ENCODE assay signal across 6 cellular contexts in genomic region chr16:2515180-2515803, GRCh38. TPM values are rescaled to one million over a fixed set of nuclear protein-coding genes. Genes with fewer than 3 reads are reported as not detected.
DNase-seq lines count a peak whose midpoint lies in the region; ATAC-seq, FAIRE-seq and TF ChIP-seq lines count a peak whose summit lies in the region.

No MANE protein-coding gene starts in this region.

- no peaks in the 10 kb centered on the region for H3K36me3 ChIP-seq in urinary bladder (ENCODE audit: insufficient read depth)

- no peak for TF ChIP-seq CTCF in D721Med (IDR thresholded peaks at IDR 0.05; ENCODE audit: insufficient read depth, missing control alignments)

- ATAC-seq in Right ventricle myocardium superior (ENCODE audit: poor library complexity) = no peak

- no peaks in the 10 kb centered on the region for H3K4me1 ChIP-seq in urinary bladder (ENCODE audit: insufficient read depth)

- WGBS in urinary bladder = 32% methylated on average over 13 of the region's 13 CpGs

- H3K27ac ChIP-seq in urinary bladder (ENCODE audit: low read depth) = peak overlapping the region; percentile 95

- H3K4me3 ChIP-seq in urinary bladder (ENCODE audit: low read depth, low read length) = peak overlapping the region; percentile 96

- intact Hi-C loops in Right ventricle myocardium superior (cut with DNase I) = no loop called here
- intact Hi-C loops in cardiac septum (cut with DNase I) = loop anchor here (10.0 kb wide), 1 partner anchor 250 kb away; the partner anchor contains the start of gene RNPS1

- peak; percentile 44 for DNase-seq in Right ventricle myocardium superior
- DNase-seq in cardiac septum (ENCODE audit: low spot score) = no peak
- DNase-seq in hepatic stellate cell (ENCODE audit: low spot score) = peak; percentile 48
- no peak for DNase-seq in superior temporal gyrus (ENCODE audit: extremely low spot score)
- DNase-seq in D721Med (ENCODE audit: insufficient read length, low spot score) = no peak

- no peak for FAIRE-seq in D721Med (lab: Jason Lieb, UNC)

RNA-seq across cellular contexts. Expression of gene ATP6V0C, which starts 1.5 kb away (rescaled TPM):
- total RNA-seq in Right ventricle myocardium superior (129 TPM), cardiac septum (137 TPM), urinary bladder (15.0 TPM)
- polyA plus RNA-seq in urinary bladder = 193 TPM

RNA-seq across cellular contexts. Expression of gene AMDHD2, which starts 4.9 kb away (rescaled TPM):
- total RNA-seq in Right ventricle myocardium superior = 13.4 TPM
- 12.4 TPM for total RNA-seq in cardiac septum
- total RNA-seq in urinary bladder = 16.4 TPM
- 40.2 TPM for polyA plus RNA-seq in urinary bladder

RNA-seq across cellular contexts. Expression of gene CEMP1, which starts 15.9 kb away (rescaled TPM):
- total RNA-seq in Right ventricle myocardium superior (not detected), cardiac septum (not detected), urinary bladder (not detected)
- 0.85 TPM for polyA plus RNA-seq in urinary bladder

RNA-seq across cellular contexts. Expression of gene PDPK1, which starts 22.5 kb away (rescaled TPM):
- 38.5 TPM for total RNA-seq in Right ventricle myocardium superior
- 41.0 TPM for total RNA-seq in cardiac septum
- 20.0 TPM for total RNA-seq in urinary bladder
- 26.0 TPM for polyA plus RNA-seq in urinary bladder

RNA-seq across cellular contexts. Expression of gene TBC1D24, which starts 40.4 kb away (rescaled TPM):
- total RNA-seq in Right ventricle myocardium superior (11.8 TPM), cardiac septum (8.3 TPM), urinary bladder (11.2 TPM)
- 5.8 TPM for polyA plus RNA-seq in urinary bladder

Comparison
In these comparisons a context has a peak if more than half of its experiments do, and no peak if none do; other contexts are left out.
1. DNase-seq: peak in Right ventricle myocardium superior (single experiment) and hepatic stellate cell (single experiment); none in cardiac septum (single experiment), superior temporal gyrus (single experiment) and D721Med (single experiment).